Comparison of ENCODE assay signal across 1 cellular context in genomic region chr3:151816091-151816604, GRCh38.
TF ChIP-seq lines count a peak whose summit lies in the region.

No MANE protein-coding gene starts in this region.

TF ChIP-seq in GM23338, 12 proteins besides CTCF, POLR2A, EP300 and RAD21:
- TF ChIP-seq JUNB (IDR thresholded peaks at IDR 0.05; ENCODE audit: unreplicated experiment) = no peak
- no peak for TF ChIP-seq EZH2 (IDR thresholded peaks at IDR 0.05; ENCODE audit: low read depth, unreplicated experiment)
- no peak for TF ChIP-seq ZNF462 (CRISPR knock-in tag; IDR thresholded peaks at IDR 0.05)
- no peak for TF ChIP-seq POLR2AphosphoS5 (IDR thresholded peaks at IDR 0.05; ENCODE audit: low read depth)
- TF ChIP-seq STAT1 (IDR thresholded peaks at IDR 0.05; ENCODE audit: unreplicated experiment) = no peak
- no peak for TF ChIP-seq ZNF114 (CRISPR knock-in tag; IDR thresholded peaks at IDR 0.05)
- no peak for TF ChIP-seq CREB1 (CRISPR knock-in tag; IDR thresholded peaks at IDR 0.05; ENCODE audit: low read depth)
- no peak for TF ChIP-seq REST (IDR thresholded peaks at IDR 0.05; ENCODE audit: unreplicated experiment)
- no peak for TF ChIP-seq NANOG (IDR thresholded peaks at IDR 0.05; ENCODE audit: borderline replicate concordance)
- no peak for TF ChIP-seq EZH2phosphoT487 (IDR thresholded peaks at IDR 0.05; ENCODE audit: unreplicated experiment)
- no peak for TF ChIP-seq ETS1 (IDR thresholded peaks at IDR 0.05)
- TF ChIP-seq ZNF331 (CRISPR knock-in tag; IDR thresholded peaks at IDR 0.05; ENCODE audit: low read depth) = no peak
